1 cellular context compared by ENCODE assay signal in the genomic region with DNA sequence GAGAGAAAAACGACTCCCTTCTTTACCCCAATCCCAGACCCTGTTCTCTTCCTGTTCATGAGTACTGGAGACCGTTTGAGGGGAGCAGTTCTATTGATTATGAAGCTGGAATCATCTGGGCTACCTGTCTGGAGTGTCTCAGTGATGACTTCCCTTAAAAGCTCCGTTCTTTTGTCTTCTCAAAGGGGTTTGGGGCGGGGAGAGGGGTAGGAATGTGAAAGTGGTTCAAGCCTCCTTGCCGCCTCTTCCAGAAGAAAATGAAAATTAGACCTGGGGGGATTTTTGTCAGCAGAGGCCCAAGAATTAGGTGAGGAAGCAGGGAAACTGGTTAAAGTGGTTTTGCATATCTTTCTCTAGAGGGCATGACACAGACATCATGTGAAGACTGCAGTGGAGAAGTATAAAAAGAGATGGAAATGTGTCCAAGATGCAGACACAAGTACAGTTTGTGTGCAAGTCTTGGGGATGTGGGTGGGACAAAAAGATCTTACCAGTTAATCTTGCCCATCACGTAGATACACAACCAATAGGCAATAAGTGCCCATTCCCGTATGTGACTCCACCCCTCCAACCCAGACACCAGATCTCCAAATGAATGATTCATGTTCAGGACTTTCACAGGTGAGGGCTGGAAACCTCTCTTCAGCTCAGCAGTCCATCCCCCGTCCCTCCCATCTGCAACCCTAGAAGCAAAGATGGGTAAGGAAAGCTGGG.
TF ChIP-seq lines count a peak whose summit lies in the region.

No MANE protein-coding gene starts in this region.

TF ChIP-seq in GM12878, 131 proteins besides CTCF, POLR2A, EP300 and RAD21:
- TF ChIP-seq NR2F1 (conservative IDR thresholded peaks at IDR 0.05) (no peak), WRNIP1 (IDR thresholded peaks at IDR 0.05; ENCODE audit: borderline replicate concordance, low read depth, low read length) (no peak), BACH1 (IDR thresholded peaks at IDR 0.05; ENCODE audit: borderline replicate concordance) (no peak), SIN3A (IDR thresholded peaks at IDR 0.05; ENCODE audit: low read depth, low read length) (no peak), JUNB (IDR thresholded peaks at IDR 0.05) (no peak), NR2C2 (IDR thresholded peaks at IDR 0.05; ENCODE audit: borderline replicate concordance, control insufficient read depth, insufficient read length, low read depth) (no peak), SMC3 (IDR thresholded peaks at IDR 0.05; ENCODE audit: borderline replicate concordance, low read length) (no peak)
